Comparison of ENCODE assay signal across 26 cellular contexts in the genomic region with DNA sequence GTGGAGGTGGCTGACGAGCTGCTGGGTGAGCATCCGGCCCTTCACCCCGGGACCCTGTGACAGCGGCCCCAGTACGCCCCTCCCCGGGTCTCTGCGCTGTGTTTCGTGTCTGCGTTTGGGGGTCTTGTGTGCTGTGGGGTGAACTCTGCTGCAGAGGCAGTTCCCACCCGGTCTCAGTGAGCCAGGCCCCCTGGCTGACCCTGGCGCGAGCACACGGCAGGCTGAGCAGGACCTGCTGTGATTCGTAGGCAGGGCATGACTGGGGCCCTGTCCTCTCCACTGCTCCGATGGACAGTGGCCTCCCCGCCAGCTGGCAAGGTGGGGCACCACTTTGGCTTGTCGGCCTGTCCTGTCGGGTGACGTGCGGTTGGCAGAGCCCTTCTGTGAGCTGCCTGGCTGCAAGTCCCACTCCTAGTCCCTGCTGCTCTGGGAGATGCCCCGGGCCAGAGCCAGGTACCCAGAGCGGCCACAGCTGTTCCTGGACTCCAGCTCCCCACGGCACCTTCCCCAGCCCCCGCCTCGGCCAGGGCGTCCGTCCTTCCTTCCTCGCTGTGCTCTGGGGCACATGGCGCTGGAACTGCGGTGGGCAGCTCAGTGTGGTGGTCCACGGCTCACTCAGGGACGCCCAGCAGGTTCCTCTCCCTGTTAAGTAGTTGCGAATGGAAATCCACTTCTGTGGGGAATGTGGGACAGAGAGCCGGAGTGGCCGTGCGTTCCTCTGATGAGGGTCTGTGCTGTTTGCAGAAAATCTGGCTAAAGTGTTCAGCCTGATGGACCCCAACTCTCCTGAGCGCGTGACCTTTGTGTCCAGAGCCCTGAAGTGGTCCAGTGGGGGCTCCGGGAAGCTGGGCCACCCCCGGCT. TPM values are rescaled to one million over a fixed set of nuclear protein-coding genes. Genes with fewer than 3 reads are reported as not detected.
A peak's percentile ranks its signal among the peaks of the same experiment; 100 is the strongest.
DNase-seq lines count a peak whose midpoint lies in the region; ATAC-seq and TF ChIP-seq lines count a peak whose summit lies in the region.
"Had no signal": no experiment of that assay in that cellular context is flagged by ENCODE, and none has a peak within 500 bp of the region (broad histone marks: within the 10 kb centered on the region; RNA-seq: fewer than 3 reads in every experiment).

No MANE protein-coding gene starts in this region.

- H4K91ac ChIP-seq in IMR-90 (ENCODE audit: insufficient read depth, low read depth, low read length): no peak overlapping the region

- BruUV-seq in IMR-90 (replicated peaks; lab: Mats Ljungman, UMichigan): no TSS peak

- no peak overlapping the region for H3K27ac ChIP-seq in IMR-90 (ENCODE audit: insufficient read depth, low read length)
- H3K27ac ChIP-seq in endodermal cell (ENCODE audit: low read depth, low read length): no peak overlapping the region
- H3K27ac ChIP-seq in skeletal muscle tissue (ENCODE audit: low read depth, low read length): peak overlapping the region; percentile 54
- H3K27ac ChIP-seq: colonic mucosa, parathyroid adenoma, Peyer's patch, stomach, upper lobe of right lung had no signal

- no peak overlapping the region for H2AK9ac ChIP-seq in IMR-90 (replicated peaks; ENCODE audit: low read depth, low read length, poor library complexity)

- no peak overlapping the region for H3K18ac ChIP-seq in IMR-90 (ENCODE audit: low read depth, low read length)

- DNase-seq in IMR-90 (no peak), endodermal cell (no peak), left lobe of liver (ENCODE audit: low spot score) (peak; percentile 93), T-helper 17 cell (no peak)
- no peak for DNase-seq in activated naive CD4-positive, alpha-beta T cell treated with anti-CD3 and anti-CD28 coated beads, Interleukin-2, amount 10 ng/mL, durations not matched to agents 7 days and 5 days
- DNase-seq: activated CD8-positive, alpha-beta T cell treated with anti-CD3 and anti-CD28 coated beads, Interleukin-2, amount 10 ng/mL, durations not matched to agents 7 days and 5 days; activated T-cell treated with anti-CD3 and anti-CD28 coated beads, Interleukin-2, amount 50 U/mL, for 24 hours; colonic mucosa; DMS79; hippocampal formation; naive thymus-derived CD8-positive, alpha-beta T cell; NCI-H1092 treated with DMSO at 0.1 percent for 48 hours; NCI-H2029 treated with DMSO at 0.1 percent for 48 hours; NK-92 treated with Interleukin-12 subunit alpha and Interleukin-12 subunit beta, amount 100 ng/mL, for 24 hours; Peyer's patch; SK-N-SH; stimulated activated CD4-positive, alpha-beta T cell treated with anti-CD3 and anti-CD28 coated beads, Interleukin-4, amount 100 ng/mL, for 4 hours; stomach; upper lobe of right lung had no signal

- H3K27me3 ChIP-seq in IMR-90 (ENCODE audit: control insufficient read depth, insufficient read depth, low read length) (no peaks in the 10 kb centered on the region), endodermal cell (ENCODE audit: control insufficient read depth, insufficient read depth, low read length, poor library complexity, severe bottlenecking) (no peaks in the 10 kb centered on the region), skeletal muscle tissue (ENCODE audit: control insufficient read depth in 3 of 3, insufficient read depth in 3 of 3, low read length in 3 of 3) (no peaks in the 10 kb centered on the region)
- H3K27me3 ChIP-seq: colonic mucosa, Peyer's patch, stomach, upper lobe of right lung had no signal

- H3K9ac ChIP-seq in IMR-90 (ENCODE audit: low read depth, low read length) (no peak overlapping the region), endodermal cell (ENCODE audit: extremely low read depth, low read length, poor library complexity, severe bottlenecking) (no peak overlapping the region), skeletal muscle tissue (ENCODE audit: low read depth in 1 of 3, low read length in 3 of 3) (peak overlapping the region in 1 of 3 donors; percentile 74)
- H3K9ac ChIP-seq: parathyroid adenoma, SK-N-SH had no signal

- H4K8ac ChIP-seq in IMR-90 (ENCODE audit: low read depth in 2 of 2, low read length in 2 of 2): no peak overlapping the region

- H3K79me1 ChIP-seq in IMR-90 (ENCODE audit: low read depth in 1 of 2, low read length in 2 of 2): peaks cover 8 to 61% of the 10 kb centered on the region in 2 experiments

- H3K9me3 ChIP-seq in IMR-90 (ENCODE audit: control insufficient read depth, insufficient read depth, low read length) (no peaks in the 10 kb centered on the region), endodermal cell (ENCODE audit: control insufficient read depth, low read length) (no peaks in the 10 kb centered on the region), skeletal muscle tissue (ENCODE audit: control insufficient read depth in 3 of 3, low read length in 3 of 3) (no peaks in the 10 kb centered on the region), T-helper 17 cell (ENCODE audit: control insufficient read depth, low read length, poor library complexity, severe bottlenecking) (no peaks in the 10 kb centered on the region)
- H3K9me3 ChIP-seq: colonic mucosa, Peyer's patch, SK-N-SH, stomach, upper lobe of right lung had no signal

- dilution Hi-C loops in IMR-90 (cut with HindIII; ENCODE audit: low sequenced_read_pairs, unreplicated experiment): no loop called here

- no peak overlapping the region for H3K56ac ChIP-seq in IMR-90 (ENCODE audit: extremely low read depth, insufficient read depth, low read length)

- H3K4me3 ChIP-seq in IMR-90 (ENCODE audit: insufficient read depth, low read depth, low read length): no peak overlapping the region
- H3K4me3 ChIP-seq in endodermal cell (ENCODE audit: low read length): no peak overlapping the region
- H3K4me3 ChIP-seq in skeletal muscle tissue (ENCODE audit: low read length in 3 of 3): no peak overlapping the region
- H3K4me3 ChIP-seq: colonic mucosa, Peyer's patch, stomach, upper lobe of right lung had no signal

- no peak overlapping the region for H2BK20ac ChIP-seq in IMR-90 (ENCODE audit: low read depth, low read length)

- no peaks in the 10 kb centered on the region for H3K9me3 Mint-ChIP-seq in endodermal cell
- H3K9me3 Mint-ChIP-seq in activated naive CD4-positive, alpha-beta T cell treated with anti-CD3 and anti-CD28 coated beads, Interleukin-2, amount 10 ng/mL, durations not matched to agents 7 days and 5 days: no peaks in the 10 kb centered on the region
- H3K9me3 Mint-ChIP-seq: activated naive CD4-positive, alpha-beta T cell treated with anti-CD3 and anti-CD28 coated beads, Interleukin-2, amount 50 U/mL, for 72 hours; activated T-cell treated with anti-CD3 and anti-CD28 coated beads, Interleukin-2, amount 50 U/mL, for 24 hours; CD8-positive, alpha-beta memory T cell; naive thymus-derived CD8-positive, alpha-beta T cell had no signal

- H3K4me1 ChIP-seq in IMR-90 (ENCODE audit: control insufficient read depth, insufficient read depth, low read length) (no peaks in the 10 kb centered on the region), endodermal cell (ENCODE audit: control insufficient read depth, insufficient read depth, low read length) (no peaks in the 10 kb centered on the region), skeletal muscle tissue (ENCODE audit: control insufficient read depth in 3 of 3, insufficient read depth in 3 of 3, low read length in 3 of 3) (peaks cover 22 to 58% (median 45%) of the 10 kb centered on the region in 3 donors)
- H3K4me1 ChIP-seq: colonic mucosa, parathyroid adenoma, Peyer's patch had no signal

- TF ChIP-seq CTCF in IMR-90 (conservative IDR thresholded peaks at IDR 0.05; ENCODE audit: low read depth, low read length): no peak
- no peak for TF ChIP-seq CTCF in endodermal cell (conservative IDR thresholded peaks at IDR 0.05)

- H3K27me3 Mint-ChIP-seq in endodermal cell (ENCODE audit: insufficient read depth) (no peaks in the 10 kb centered on the region), T-helper 17 cell (no peaks in the 10 kb centered on the region)
- no peaks in the 10 kb centered on the region for H3K27me3 Mint-ChIP-seq in activated naive CD4-positive, alpha-beta T cell treated with anti-CD3 and anti-CD28 coated beads, Interleukin-2, amount 10 ng/mL, durations not matched to agents 7 days and 5 days
- H3K27me3 Mint-ChIP-seq: activated T-cell treated with anti-CD3 and anti-CD28 coated beads, Interleukin-2, amount 50 U/mL, for 24 hours; naive thymus-derived CD8-positive, alpha-beta T cell had no signal

- no peak overlapping the region for H3K4me3 Mint-ChIP-seq in endodermal cell
- no peak overlapping the region for H3K4me3 Mint-ChIP-seq in T-helper 17 cell
- no peak overlapping the region for H3K4me3 Mint-ChIP-seq in activated naive CD4-positive, alpha-beta T cell treated with anti-CD3 and anti-CD28 coated beads, Interleukin-2, amount 10 ng/mL, durations not matched to agents 7 days and 5 days
- H3K4me3 Mint-ChIP-seq: activated CD8-positive, alpha-beta T cell treated with anti-CD3 and anti-CD28 coated beads, Interleukin-2, amount 10 ng/mL, durations not matched to agents 7 days and 5 days; activated T-cell treated with anti-CD3 and anti-CD28 coated beads, Interleukin-2, amount 50 U/mL, for 24 hours; CD8-positive, alpha-beta memory T cell; naive thymus-derived CD8-positive, alpha-beta T cell had no signal

- no peaks in the 10 kb centered on the region; the same call in 1 of the 2 replicates for H3K9me1 ChIP-seq in IMR-90 (ENCODE audit: insufficient read depth, low read length)

- no peak overlapping the region for H2BK5ac ChIP-seq in IMR-90 (ENCODE audit: low read depth, low read length, poor library complexity, severe bottlenecking)

- H4K20me1 ChIP-seq in IMR-90 (ENCODE audit: insufficient read depth, low read length): peaks cover 52% of the 10 kb centered on the region

- no peak for TF ChIP-seq POLR2A in IMR-90 (IDR thresholded peaks at IDR 0.05; ENCODE audit: low read depth, low read length)

- H3K4me1 Mint-ChIP-seq in endodermal cell (no peaks in the 10 kb centered on the region), T-helper 17 cell (peaks cover 18% of the 10 kb centered on the region)
- H3K4me1 Mint-ChIP-seq in activated naive CD4-positive, alpha-beta T cell treated with anti-CD3 and anti-CD28 coated beads, Interleukin-2, amount 10 ng/mL, durations not matched to agents 7 days and 5 days: no peaks in the 10 kb centered on the region

- no peak for TF ChIP-seq RAD21 in IMR-90 (IDR thresholded peaks at IDR 0.05; ENCODE audit: low read length)

- H3K4me2 ChIP-seq in IMR-90 (ENCODE audit: low read depth, low read length): no peak overlapping the region
- H3K4me2 ChIP-seq: SK-N-SH had no signal

- H3K27ac Mint-ChIP-seq in endodermal cell (peak overlapping the region; percentile 35), T-helper 17 cell (no peak overlapping the region)
- H3K27ac Mint-ChIP-seq in activated naive CD4-positive, alpha-beta T cell treated with anti-CD3 and anti-CD28 coated beads, Interleukin-2, amount 10 ng/mL, durations not matched to agents 7 days and 5 days: no peak overlapping the region

- peaks cover 29% of the 10 kb centered on the region for H3K36me3 Mint-ChIP-seq in endodermal cell (ENCODE audit: low read depth)
- no peaks in the 10 kb centered on the region for H3K36me3 Mint-ChIP-seq in T-helper 17 cell (ENCODE audit: low read depth)
- peaks cover 19% of the 10 kb centered on the region for H3K36me3 Mint-ChIP-seq in activated naive CD4-positive, alpha-beta T cell treated with anti-CD3 and anti-CD28 coated beads, Interleukin-2, amount 10 ng/mL, durations not matched to agents 7 days and 5 days
- H3K36me3 Mint-ChIP-seq: activated naive CD4-positive, alpha-beta T cell treated with anti-CD3 and anti-CD28 coated beads, Interleukin-2, amount 50 U/mL, for 72 hours had no signal

- H3K36me3 ChIP-seq in IMR-90 (ENCODE audit: control insufficient read depth, insufficient read depth, low read length): peaks cover 30% of the 10 kb centered on the region
- peaks cover 41% of the 10 kb centered on the region for H3K36me3 ChIP-seq in endodermal cell (ENCODE audit: control insufficient read depth, insufficient read depth, low read length)
- H3K36me3 ChIP-seq in skeletal muscle tissue (ENCODE audit: control insufficient read depth in 3 of 3, insufficient read depth in 3 of 3, low read length in 3 of 3): peaks cover 40 to 46% (median 44%) of the 10 kb centered on the region in 3 donors

- WGBS in IMR-90 (ENCODE audit: extremely low coverage in 2 of 2, insufficient read length in 1 of 2), 2 experiments: 98% methylated on average over 23 of the region's 40 CpGs; no CpG with 5 or more reads in 1 of the 2 experiments
- WGBS in endodermal cell (ENCODE audit: insufficient coverage in 1 of 2, insufficient read length in 1 of 2), 2 experiments: 94 to 98% methylated on average over 21 to 40 of the region's 40 CpGs

- H3K23ac ChIP-seq in IMR-90 (ENCODE audit: low read depth, low read length): no peak overlapping the region

- ATAC-seq in IMR-90 (ENCODE audit: low read depth) (no peak), left lobe of liver (peak; percentile 67), T-helper 17 cell (no peak), GM18519 (IDR thresholded peaks at IDR 0.05; ENCODE audit: low FRiP score, unreplicated experiment) (no peak), GM18867 (IDR thresholded peaks at IDR 0.05; ENCODE audit: unreplicated experiment) (no peak)
- ATAC-seq: activated CD8-positive, alpha-beta T cell treated with anti-CD3 and anti-CD28 coated beads, Interleukin-2, amount 10 ng/mL, durations not matched to agents 7 days and 5 days; activated naive CD4-positive, alpha-beta T cell treated with anti-CD3 and anti-CD28 coated beads, Interleukin-2, amount 50 U/mL, for 72 hours; HCT116; naive thymus-derived CD8-positive, alpha-beta T cell; upper lobe of right lung had no signal

- no peak overlapping the region for H3K14ac ChIP-seq in IMR-90 (replicated peaks; ENCODE audit: low read depth, low read length)

- peak overlapping the region; percentile 43 for H2AFZ ChIP-seq in IMR-90 (replicated peaks; ENCODE audit: low read length, poor library complexity)
- H2AFZ ChIP-seq: parathyroid adenoma had no signal

- no peak overlapping the region for H2AK5ac ChIP-seq in IMR-90 (ENCODE audit: low read depth, low read length)

- CTCF ChIA-PET in IMR-90 (lab: Yijun Ruan, JAX): no interaction called here
- CTCF ChIA-PET in activated naive CD4-positive, alpha-beta T cell treated with anti-CD3 and anti-CD28 coated beads, Interleukin-2, amount 10 ng/mL, durations not matched to agents 7 days and 5 days (lab: Charles Lee): no interaction called here

- POLR2A ChIA-PET in IMR-90 (lab: Charles Lee; ENCODE audit: unreplicated experiment): no interaction called here

- in situ Hi-C loops in IMR-90 (cut with MboI; ENCODE audit: low sequenced_read_pairs): no loop called here

- H4K5ac ChIP-seq in IMR-90 (ENCODE audit: low read depth, low read length): no peak overlapping the region

- no peak overlapping the region for H2BK15ac ChIP-seq in IMR-90 (ENCODE audit: low read depth, low read length)

- no peak overlapping the region for H2BK120ac ChIP-seq in IMR-90 (ENCODE audit: low read depth, low read length)

- H3K4ac ChIP-seq in IMR-90 (ENCODE audit: low read depth, low read length): no peak overlapping the region

- intact Hi-C loops in IMR-90 (cut with micrococcal nuclease): no loop called here

RNA-seq across cellular contexts. Expression of gene GET4, which starts 10.5 kb away (rescaled TPM):
- total RNA-seq in IMR-90 (2012; rRNA removed) (10.6 and 11.3 TPM in 2 replicates), endodermal cell (10 to 100 TPM; 73.3 to 84.3 TPM), left lobe of liver (38.2 TPM), skeletal muscle tissue (25.1 TPM), T-helper 17 cell (10 to 100 TPM; 58.5 to 81.0 TPM)
- polyA plus RNA-seq in IMR-90 (2012; rRNA removed): 30.9 and 37.2 TPM in 2 replicates
- polyA plus RNA-seq in IMR-90 (2012; cell fraction: cytosol; rRNA removed): 25.9 and 35.9 TPM in 2 replicates
- polyA plus RNA-seq in IMR-90 (2012; cell fraction: nucleus; rRNA removed; ENCODE audit: low replicate concordance): 104 and 238 TPM in 2 replicates
- 49.1 TPM for polyA plus RNA-seq in endodermal cell (2013, experiment 1 of 2)
- 46.6 TPM for polyA plus RNA-seq in endodermal cell (2013, experiment 2 of 2)

RNA-seq across cellular contexts. Expression of gene SUN1, which starts 54.6 kb away (rescaled TPM):
- total RNA-seq in IMR-90 (2012; rRNA removed) (113 and 129 TPM in 2 replicates), endodermal cell (100 to 1,000 TPM; 133 to 136 TPM), left lobe of liver (41.5 TPM), skeletal muscle tissue (180 TPM), T-helper 17 cell (10 to 100 TPM; 89.7 to 97.5 TPM)
- polyA plus RNA-seq in IMR-90 (2012; rRNA removed): 155 and 239 TPM in 2 replicates
- 84.1 and 183 TPM in 2 replicates for polyA plus RNA-seq in IMR-90 (2012; cell fraction: cytosol; rRNA removed)
- 1,009 and 1,044 TPM in 2 replicates for polyA plus RNA-seq in IMR-90 (2012; cell fraction: nucleus; rRNA removed; ENCODE audit: low replicate concordance)
- polyA plus RNA-seq in endodermal cell (2013, experiment 1 of 2): 114 TPM
- 103 TPM for polyA plus RNA-seq in endodermal cell (2013, experiment 2 of 2)
